ENCODE assay signal across 8 cellular contexts in the genomic region with DNA sequence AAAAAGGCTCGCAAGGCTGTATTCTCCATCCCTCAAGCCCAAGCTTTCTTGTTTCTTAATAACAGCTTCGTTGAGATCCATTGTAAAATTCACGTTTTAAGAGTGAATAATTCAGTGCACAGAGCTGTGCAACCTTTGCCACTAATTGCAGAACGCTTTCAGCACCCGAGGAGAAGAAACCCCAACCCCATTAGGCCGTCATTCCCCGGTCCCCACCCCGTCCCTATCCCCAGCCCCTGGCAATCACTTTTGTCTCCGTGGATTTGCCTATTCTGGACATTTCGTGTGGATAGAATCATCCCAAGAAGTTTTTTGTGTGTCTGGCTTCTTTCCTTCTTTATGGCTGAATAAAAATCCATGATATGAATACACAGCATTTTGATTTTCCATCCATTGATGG. TPM values are rescaled to one million over a fixed set of nuclear protein-coding genes. Genes with fewer than 3 reads are reported as not detected.
DNase-seq lines count a peak whose midpoint lies in the region; ATAC-seq and TF ChIP-seq lines count a peak whose summit lies in the region.
"Not testable (repeated sequence)": the region's sequence is repeated elsewhere in the genome, so short reads cannot be mapped to it uniquely, and the experiment has no call there.

No MANE protein-coding gene starts in this region.

- TF ChIP-seq EP300 in sigmoid colon (IDR thresholded peaks at IDR 0.05) = not testable (repeated sequence)

- not testable (repeated sequence) for TF ChIP-seq POLR2A in sigmoid colon (IDR thresholded peaks at IDR 0.05); vagina (IDR thresholded peaks at IDR 0.05)

- 6 to 27% methylated on average over 7 to 8 of the region's 10 CpGs for WGBS in sigmoid colon, 2 donors

- peak overlapping the region; percentile 35 for H3K4me3 Mint-ChIP-seq in activated CD8-positive, alpha-beta T cell treated with anti-CD3 and anti-CD28 coated beads for 36 hours

- not testable (repeated sequence) for H3K4me1 ChIP-seq in Karpas-422 (ENCODE audit: low read length); colonic mucosa; cardiac muscle cell (ENCODE audit: low read depth); sigmoid colon; vagina

- not testable (repeated sequence) for H3K4me1 Mint-ChIP-seq in activated CD8-positive, alpha-beta T cell treated with anti-CD3 and anti-CD28 coated beads for 36 hours (ENCODE audit: low read depth)

- H3K79me2 ChIP-seq in Karpas-422 (ENCODE audit: low read length) = not testable (repeated sequence)

- H3K4me3 ChIP-seq in GM12864 (ENCODE audit: low read depth, low read length) (peak overlapping the region; percentile 48), Karpas-422 (ENCODE audit: low read length) (peak overlapping the region; percentile 59; the same call in 1 of the 2 replicates), cardiac muscle cell (peak overlapping the region; percentile 24), sigmoid colon (peak overlapping the region; percentile 2 to 44 (median 34)), vagina (peak overlapping the region; percentile 39 to 49)
- H3K4me3 ChIP-seq in colonic mucosa = not testable (repeated sequence)

- not testable (repeated sequence) for H3K9me3 ChIP-seq in Karpas-422 (ENCODE audit: low read length); colonic mucosa; cardiac muscle cell (ENCODE audit: low read depth); sigmoid colon; vagina

- H2AFZ ChIP-seq in Karpas-422 (ENCODE audit: low read length) = not testable (repeated sequence)

- H3K9me2 ChIP-seq in Karpas-422 (replicated peaks; ENCODE audit: insufficient read depth, low read length) = not testable (repeated sequence)

- POLR2A ChIA-PET in activated CD8-positive, alpha-beta T cell treated with anti-CD3 and anti-CD28 coated beads for 36 hours (lab: Charles Lee) = not testable (repeated sequence)

- intact Hi-C loops in activated CD8-positive, alpha-beta T cell treated with anti-CD3 and anti-CD28 coated beads for 36 hours (cut with micrococcal nuclease); colonic mucosa (cut with DNase I); sigmoid colon (cut with DNase I); vagina (cut with DNase I): not testable (repeated sequence)

- CTCF ChIA-PET in activated CD8-positive, alpha-beta T cell treated with anti-CD3 and anti-CD28 coated beads for 36 hours (lab: Charles Lee) = not testable (repeated sequence)

- H3K27me3 ChIP-seq in Karpas-422 (ENCODE audit: low read length); colonic mucosa; cardiac muscle cell; sigmoid colon; vagina: not testable (repeated sequence)

- not testable (repeated sequence) for TF ChIP-seq CTCF in GM12864 (IDR thresholded peaks at IDR 0.05; ENCODE audit: low read depth, low read length, missing control alignments); activated CD8-positive, alpha-beta T cell treated with anti-CD3 and anti-CD28 coated beads for 36 hours (IDR thresholded peaks at IDR 0.05); colonic mucosa (IDR thresholded peaks at IDR 0.05); cardiac muscle cell (IDR thresholded peaks at IDR 0.05; ENCODE audit: low read depth, low read length); sigmoid colon (IDR thresholded peaks at IDR 0.05); vagina (IDR thresholded peaks at IDR 0.05)

- H3K9ac ChIP-seq in Karpas-422 (ENCODE audit: low read length) = peak overlapping the region; percentile 52; the same call in 1 of the 2 replicates
- H3K9ac ChIP-seq in colonic mucosa (ENCODE audit: low read depth in 2 of 2, low read length in 2 of 2) = not testable (repeated sequence)

- peak; percentile 2 for ATAC-seq in activated CD8-positive, alpha-beta T cell treated with anti-CD3 and anti-CD28 coated beads for 36 hours

- H3K4me2 ChIP-seq in Karpas-422 (ENCODE audit: low read depth, low read length, poor library complexity, severe bottlenecking) = peak overlapping the region; percentile 61

- H3K27me3 Mint-ChIP-seq in activated CD8-positive, alpha-beta T cell treated with anti-CD3 and anti-CD28 coated beads for 36 hours = not testable (repeated sequence)

- H3K27ac Mint-ChIP-seq in activated CD8-positive, alpha-beta T cell treated with anti-CD3 and anti-CD28 coated beads for 36 hours = peak overlapping the region; percentile 42

- H3K9me3 Mint-ChIP-seq in activated CD8-positive, alpha-beta T cell treated with anti-CD3 and anti-CD28 coated beads for 36 hours = not testable (repeated sequence)

- H3K36me3 ChIP-seq in Karpas-422 (ENCODE audit: insufficient read depth, low read length); colonic mucosa; cardiac muscle cell; sigmoid colon; vagina: not testable (repeated sequence)

- H3K27ac ChIP-seq in Karpas-422 (ENCODE audit: low read length) = not testable (repeated sequence)
- H3K27ac ChIP-seq in colonic mucosa (peak overlapping the region; percentile 50), cardiac muscle cell (peak overlapping the region; percentile 84), sigmoid colon (peak overlapping the region; percentile 84 to 90 (median 84)), vagina (peak overlapping the region; percentile 84)

- not testable (repeated sequence) for H3K36me3 Mint-ChIP-seq in activated CD8-positive, alpha-beta T cell treated with anti-CD3 and anti-CD28 coated beads for 36 hours (ENCODE audit: low read depth)

- DNase-seq in GM12864 (ENCODE audit: low read depth); activated CD8-positive, alpha-beta T cell treated with anti-CD3 and anti-CD28 coated beads for 36 hours; colonic mucosa; vagina (ENCODE audit: extremely low spot score in 2 of 2): not testable (repeated sequence)
- DNase-seq in Karpas-422 (peak; percentile 39), cardiac muscle cell (ENCODE audit: low read depth in 1 of 2, low spot score in 1 of 2) (peak in 1 of 2 donors; percentile 18), midbrain (lab: John Stamatoyannopoulos, UW) (peak; percentile 7), sigmoid colon (peak; percentile 61)

- H4K20me1 ChIP-seq in Karpas-422 (ENCODE audit: insufficient read depth, low read depth, low read length) = not testable (repeated sequence)

RNA-seq across cellular contexts. Expression of a gene that starts 1.0 kb away (rescaled TPM):
- 5.5 and 17.9 TPM in 2 replicates for total RNA-seq in Karpas-422 (2014; rRNA removed; shearing (Covaris generic); ENCODE audit: low replicate concordance)
- total RNA-seq in activated CD8-positive, alpha-beta T cell treated with anti-CD3 and anti-CD28 coated beads for 36 hours = 10 to 100 TPM; 13.4 to 18.9 TPM
- total RNA-seq in colonic mucosa (10 to 100 TPM; 24.6 to 28.2 TPM), cardiac muscle cell (31.4 and 41.3 TPM in 2 replicates), sigmoid colon (100 to 1,000 TPM in 1 of 4 donors, 10 to 100 TPM in 3; 63.7 to 100 (median 71.2) TPM), vagina (38.3 TPM)
- polyA plus RNA-seq in cardiac muscle cell (40.7 and 50.5 TPM in 2 replicates), sigmoid colon (10 to 100 TPM in 2 of 3 donors, 1 to 10 TPM in 1; 9.0 to 12.6 (median 12.5) TPM)

RNA-seq across cellular contexts. Expression of a gene that starts 19.8 kb away (rescaled TPM):
- 24.6 and 41.1 TPM in 2 replicates for total RNA-seq in Karpas-422 (2014; rRNA removed; shearing (Covaris generic); ENCODE audit: low replicate concordance)
- 10 to 100 TPM; 55.1 to 55.2 TPM for total RNA-seq in activated CD8-positive, alpha-beta T cell treated with anti-CD3 and anti-CD28 coated beads for 36 hours
- total RNA-seq in colonic mucosa (10 to 100 TPM; 41.1 to 64.7 TPM), cardiac muscle cell (49.5 and 63.3 TPM in 2 replicates), sigmoid colon (10 to 100 TPM; 39.9 to 58.1 (median 40.5) TPM), vagina (25.5 TPM)
- polyA plus RNA-seq in cardiac muscle cell (69.9 and 82.4 TPM in 2 replicates), sigmoid colon (10 to 100 TPM; 27.0 to 47.2 (median 33.3) TPM)
